ENCODE assay signal across 15 cellular contexts in the genomic region with DNA sequence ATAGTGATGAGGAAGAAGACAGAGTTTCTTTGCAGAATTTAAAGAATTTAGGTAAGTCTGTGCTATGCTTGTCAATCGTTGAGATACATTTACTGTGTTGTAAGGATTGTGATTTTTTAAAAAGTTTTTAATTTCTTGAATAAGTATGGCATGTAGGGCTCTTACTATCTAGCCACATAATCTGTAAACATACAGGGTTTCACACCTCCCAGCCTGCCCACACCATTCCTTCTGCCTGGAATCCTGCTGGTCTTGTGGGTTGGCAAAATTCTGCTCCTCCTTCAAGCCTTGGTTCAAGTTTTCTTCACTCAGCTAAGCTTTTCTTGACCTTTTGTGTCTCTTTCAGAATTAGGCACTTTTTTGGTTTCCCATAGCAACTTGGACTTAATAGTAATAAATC. TPM values are rescaled to one million over a fixed set of nuclear protein-coding genes. Genes with fewer than 3 reads are reported as not detected.
DNase-seq lines count a peak whose midpoint lies in the region; ATAC-seq lines count a peak whose summit lies in the region.
"Had no signal": no experiment of that assay in that cellular context is flagged by ENCODE, and none has a peak within 500 bp of the region (broad histone marks: within the 10 kb centered on the region; RNA-seq: fewer than 3 reads in every experiment).

No MANE protein-coding gene starts in this region.

- H3K4me1 Mint-ChIP-seq in activated naive CD8-positive, alpha-beta T cell (ENCODE audit: low read depth) = peaks cover 29% of the 10 kb centered on the region
- peaks cover 24% of the 10 kb centered on the region for H3K4me1 Mint-ChIP-seq in activated naive CD8-positive, alpha-beta T cell treated with anti-CD3 and anti-CD28 coated beads for 36 hours
- H3K4me1 Mint-ChIP-seq: GM23338 had no signal

- H3K9ac ChIP-seq in GM23248 (no peak overlapping the region), adipocyte (ENCODE audit: low read length) (no peak overlapping the region)

- no peak for DNase-seq in activated naive CD8-positive, alpha-beta T cell treated with anti-CD3 and anti-CD28 coated beads for 36 hours
- DNase-seq in GM23248 (peak; percentile 39), adipocyte (ENCODE audit: low read depth) (peak; percentile 13), myocyte (ENCODE audit: low read depth) (peak; percentile 18), NCI-H2227 treated with DMSO at 0.1 percent for 48 hours (lab: John Stamatoyannopoulos, UW) (no peak), SJCRH30 (no peak)
- DNase-seq: CD8-positive, alpha-beta memory T cell; NCI-H1417; NCI-H1930; NCI-H510A treated with DMSO at 0.1 percent for 48 hours; Peyer's patch; Right ventricle myocardium superior had no signal

- H3K9me3 Mint-ChIP-seq in activated naive CD8-positive, alpha-beta T cell (ENCODE audit: low read depth) = no peaks in the 10 kb centered on the region
- H3K9me3 Mint-ChIP-seq in activated naive CD8-positive, alpha-beta T cell treated with anti-CD3 and anti-CD28 coated beads for 36 hours = no peaks in the 10 kb centered on the region
- H3K9me3 Mint-ChIP-seq: CD8-positive, alpha-beta memory T cell; GM23338 had no signal

- H4K20me1 ChIP-seq in GM23248 (ENCODE audit: insufficient read depth) = no peaks in the 10 kb centered on the region

- H3K27me3 ChIP-seq in GM23248 (replicated peaks; ENCODE audit: insufficient read depth) = no peaks in the 10 kb centered on the region
- H3K27me3 ChIP-seq in adipocyte (replicated peaks; ENCODE audit: control insufficient read depth, insufficient read depth, low read length) = no peaks in the 10 kb centered on the region
- no peaks in the 10 kb centered on the region for H3K27me3 ChIP-seq in SJCRH30
- H3K27me3 ChIP-seq: Peyer's patch had no signal

- in situ Hi-C loops in GM23248 (cut with MboI) = no loop called here

- H3K4me1 ChIP-seq in GM23248 (ENCODE audit: insufficient read depth) (peaks cover 8% of the 10 kb centered on the region), adipocyte (ENCODE audit: control insufficient read depth, insufficient read depth, low read length) (peaks cover 15% of the 10 kb centered on the region), SJCRH30 (no peaks in the 10 kb centered on the region)
- H3K4me1 ChIP-seq: Peyer's patch had no signal

- H3K9me2 ChIP-seq in GM23248 (ENCODE audit: insufficient read depth) = no peaks in the 10 kb centered on the region

- no peak overlapping the region for H2AFZ ChIP-seq in GM23248
- H2AFZ ChIP-seq: GM23338 had no signal

- 48 to 65% methylated on average over 1 of the region's 1 CpG for WGBS in GM23248 (ENCODE audit: low coverage in 1 of 2, low lambda C conversion rate in 2 of 2, missing lambda C conversion rate in 2 of 2), 2 experiments

- H3K36me3 ChIP-seq in GM23248 (ENCODE audit: low read depth) (peaks cover 12% of the 10 kb centered on the region; the same call in 1 of the 2 replicates), adipocyte (ENCODE audit: control insufficient read depth, insufficient read depth, low read length, severe bottlenecking) (peaks cover 68% of the 10 kb centered on the region), SJCRH30 (peaks cover 72% of the 10 kb centered on the region)

- H3K4me3 ChIP-seq in GM23248 (no peak overlapping the region), adipocyte (ENCODE audit: low read length) (no peak overlapping the region), SJCRH30 (no peak overlapping the region)
- H3K4me3 ChIP-seq: GM23338, Peyer's patch had no signal

- peaks cover 39% of the 10 kb centered on the region for H3K79me2 ChIP-seq in GM23248 (ENCODE audit: insufficient read depth)

- no peak overlapping the region for H3K4me2 ChIP-seq in GM23248 (ENCODE audit: unreplicated experiment)
- H3K4me2 ChIP-seq: GM23338 had no signal

- peaks cover 14% of the 10 kb centered on the region for H3F3A ChIP-seq in GM23248 (ENCODE audit: insufficient read depth)

- peaks cover 11% of the 10 kb centered on the region for H3K36me3 Mint-ChIP-seq in activated naive CD8-positive, alpha-beta T cell
- H3K36me3 Mint-ChIP-seq in activated naive CD8-positive, alpha-beta T cell treated with anti-CD3 and anti-CD28 coated beads for 36 hours = peaks cover 52% of the 10 kb centered on the region

- peak overlapping the region; percentile 76 for H3K27ac Mint-ChIP-seq in activated naive CD8-positive, alpha-beta T cell
- no peak overlapping the region for H3K27ac Mint-ChIP-seq in activated naive CD8-positive, alpha-beta T cell treated with anti-CD3 and anti-CD28 coated beads for 36 hours
- H3K27ac Mint-ChIP-seq: GM23338 had no signal

- ATAC-seq in HG03135 (IDR thresholded peaks at IDR 0.05; ENCODE audit: unreplicated experiment) = no peak
- ATAC-seq: GM23338 had no signal

- H3K9me3 ChIP-seq in GM23248 (ENCODE audit: low read depth) (no peaks in the 10 kb centered on the region), adipocyte (ENCODE audit: control insufficient read depth, low read length) (no peaks in the 10 kb centered on the region), SJCRH30 (replicated peaks) (no peaks in the 10 kb centered on the region)
- H3K9me3 ChIP-seq: Peyer's patch had no signal

- H3K4me3 Mint-ChIP-seq in activated naive CD8-positive, alpha-beta T cell = no peak overlapping the region
- no peak overlapping the region for H3K4me3 Mint-ChIP-seq in activated naive CD8-positive, alpha-beta T cell treated with anti-CD3 and anti-CD28 coated beads for 36 hours
- H3K4me3 Mint-ChIP-seq: GM23338 had no signal

- H3K27ac ChIP-seq in GM23248 (0 out of 2 replicates have a peak overlapping the region, but pooled peaks have one; percentile 6), SJCRH30 (no peak overlapping the region)
- H3K27ac ChIP-seq: Peyer's patch had no signal

- H3K27me3 Mint-ChIP-seq in activated naive CD8-positive, alpha-beta T cell = no peaks in the 10 kb centered on the region
- no peaks in the 10 kb centered on the region for H3K27me3 Mint-ChIP-seq in activated naive CD8-positive, alpha-beta T cell treated with anti-CD3 and anti-CD28 coated beads for 36 hours
- H3K27me3 Mint-ChIP-seq: CD8-positive, alpha-beta memory T cell had no signal

RNA-seq across cellular contexts. Expression of gene ZNHIT3, which starts 7.5 kb away (rescaled TPM):
- 10 to 100 TPM; 52.4 to 59.7 TPM for total RNA-seq in activated naive CD8-positive, alpha-beta T cell treated with anti-CD3 and anti-CD28 coated beads for 36 hours
- 21.8 and 28.4 TPM in 2 replicates for total RNA-seq in GM23248 (2014; rRNA removed; shearing (Covaris generic))
- polyA plus RNA-seq in GM23248 (2016; fragmentation: Nextera tagmentation; extraction: Ambion mirVana) = 43.4 and 52.0 TPM in 2 replicates
- total RNA-seq in myocyte = 42.9 and 49.1 TPM in 2 replicates
- polyA plus RNA-seq in myocyte (2012) = 45.1 TPM
- total RNA-seq in SJCRH30 (2014; rRNA removed; shearing (Covaris generic)) = 89.7 and 90.5 TPM in 2 replicates

RNA-seq across cellular contexts. Expression of gene MYO19, which starts 40.7 kb away (rescaled TPM):
- total RNA-seq in activated naive CD8-positive, alpha-beta T cell treated with anti-CD3 and anti-CD28 coated beads for 36 hours = 100 to 1,000 TPM; 123 to 134 TPM
- total RNA-seq in GM23248 (2014; rRNA removed; shearing (Covaris generic)) = 34.4 and 54.8 TPM in 2 replicates
- 14.9 and 15.7 TPM in 2 replicates for polyA plus RNA-seq in GM23248 (2016; fragmentation: Nextera tagmentation; extraction: Ambion mirVana)
- total RNA-seq in myocyte = 18.8 and 22.8 TPM in 2 replicates
- polyA plus RNA-seq in myocyte (2012) = 24.5 TPM
- total RNA-seq in SJCRH30 (2014; rRNA removed; shearing (Covaris generic)) = 70.0 and 93.0 TPM in 2 replicates

RNA-seq across cellular contexts. Expression of gene PIGW, which starts 40.8 kb away (rescaled TPM):
- total RNA-seq in activated naive CD8-positive, alpha-beta T cell treated with anti-CD3 and anti-CD28 coated beads for 36 hours = 10 to 100 TPM; 32.5 to 34.6 TPM
- 5.1 and 5.2 TPM in 2 replicates for total RNA-seq in GM23248 (2014; rRNA removed; shearing (Covaris generic))
- 8.0 and 8.6 TPM in 2 replicates for polyA plus RNA-seq in GM23248 (2016; fragmentation: Nextera tagmentation; extraction: Ambion mirVana)
- 6.9 and 7.2 TPM in 2 replicates for total RNA-seq in myocyte
- polyA plus RNA-seq in myocyte (2012) = 6.6 TPM
- total RNA-seq in SJCRH30 (2014; rRNA removed; shearing (Covaris generic)) = 22.6 and 23.4 TPM in 2 replicates

RNA-seq across cellular contexts. Expression of gene GGNBP2, which starts 50.8 kb away (rescaled TPM):
- total RNA-seq in activated naive CD8-positive, alpha-beta T cell treated with anti-CD3 and anti-CD28 coated beads for 36 hours = 10 to 100 TPM; 72.8 to 74.6 TPM
- total RNA-seq in GM23248 (2014; rRNA removed; shearing (Covaris generic)) = 40.1 and 45.7 TPM in 2 replicates
- 51.5 and 52.0 TPM in 2 replicates for polyA plus RNA-seq in GM23248 (2016; fragmentation: Nextera tagmentation; extraction: Ambion mirVana)
- total RNA-seq in myocyte = 42.4 and 61.4 TPM in 2 replicates
- polyA plus RNA-seq in myocyte (2012) = 40.0 TPM
- 70.8 and 81.9 TPM in 2 replicates for total RNA-seq in SJCRH30 (2014; rRNA removed; shearing (Covaris generic))

Comparison
In these comparisons a context has a peak if more than half of its experiments do, and no peak if none do; other contexts are left out.
1. DNase-seq: peak in GM23248 (single experiment), adipocyte (single experiment) and myocyte (single experiment); none in activated naive CD8-positive, alpha-beta T cell treated with anti-CD3 and anti-CD28 coated beads for 36 hours (single experiment), NCI-H2227 treated with DMSO at 0.1 percent for 48 hours (single experiment) and SJCRH30 (0 of 2).